ENCODE assay signal across 1 cellular context in the genomic region with DNA sequence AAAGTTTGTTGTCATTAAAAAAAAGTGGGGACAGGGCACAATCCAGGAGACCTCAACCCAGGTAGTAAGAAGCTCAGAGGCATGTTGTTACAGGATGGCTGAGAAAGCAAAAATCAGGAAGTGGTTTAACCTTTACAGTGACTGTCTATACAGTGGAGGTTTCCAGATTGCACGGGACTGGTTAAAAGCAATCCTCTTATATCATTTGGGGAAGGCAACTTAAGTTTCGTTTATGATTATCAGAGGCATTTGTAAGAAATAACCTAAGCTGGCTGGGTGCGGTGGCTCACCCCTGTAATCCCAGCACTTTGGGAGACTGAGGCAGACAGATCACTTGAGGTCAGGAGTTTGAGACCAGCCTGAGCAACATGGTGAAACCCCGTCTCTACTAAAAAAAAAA.
A peak's percentile ranks its signal among the peaks of the same experiment; 100 is the strongest.
TF ChIP-seq lines count a peak whose summit lies in the region.

No MANE protein-coding gene starts in this region.

TF ChIP-seq in K562, 482 proteins besides CTCF, POLR2A, EP300 and RAD21:
- TF ChIP-seq SPI1 (IDR thresholded peaks at IDR 0.05; ENCODE audit: borderline replicate concordance, low read depth, low read length), result peak; percentile 81
